Comparison of ENCODE assay signal across 26 cellular contexts in the genomic region with DNA sequence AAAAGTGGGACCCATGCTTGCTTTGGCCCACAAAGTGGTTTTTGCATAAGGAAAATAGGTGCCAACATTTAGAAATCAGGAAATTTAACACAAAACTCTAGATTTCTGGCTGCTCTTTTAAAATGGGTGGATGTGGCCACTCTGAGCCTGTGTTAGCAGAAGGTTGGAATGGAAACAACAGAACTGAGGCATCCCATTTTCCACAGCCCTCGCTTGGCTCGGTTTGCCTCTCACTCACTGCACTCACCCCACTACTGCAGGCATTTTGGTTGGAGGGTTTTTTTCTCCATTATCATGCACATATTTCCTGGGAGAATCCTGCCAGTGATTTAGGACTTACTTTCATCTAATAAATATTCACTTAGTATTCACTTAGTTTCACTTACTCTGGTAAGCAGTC.
"Had no signal": no experiment of that assay in that cellular context is flagged by ENCODE, and none has a peak within 500 bp of the region (broad histone marks: within the 10 kb centered on the region; RNA-seq: fewer than 3 reads in every experiment).

No MANE protein-coding gene starts in this region.

- H3K27ac Mint-ChIP-seq: activated B cell treated with CpG ODN at 0.5 μM for 24 hours; activated CD8-positive, alpha-beta memory T cell treated with anti-CD3 and anti-CD28 coated beads, Interleukin-2, amount 10 ng/mL, durations not matched to agents 7 days and 5 days; activated CD8-positive, alpha-beta T cell treated with anti-CD3 and anti-CD28 coated beads, Interleukin-2, amount 10 ng/mL, durations not matched to agents 7 days and 5 days; activated naive CD8-positive, alpha-beta T cell; activated T-cell treated with anti-CD3 and anti-CD28 coated beads, Interleukin-2, amount 50 U/mL, for 72 hours; natural killer cell treated with Interleukin-12 subunit alpha and Interleukin-12 subunit beta and Interleukin-15 and Interleukin-18, amount 100 ng/mL, for 72 hours; T-cell; T-helper 2 cell treated with Interferon-gamma antibody and Interleukin-4, amounts not matched to agents 5 μg/mL and 100 μg/mL, for 36 hours had no signal

- H3K4me3 ChIP-seq: adrenal gland, body of pancreas, cardiac muscle cell, lower lobe of right lung, mucosa of descending colon, pancreas, psoas muscle, SJSA1, spleen, transverse colon had no signal

- DNase-seq: activated B cell treated with CpG ODN at 0.5 μM for 24 hours; activated CD4-positive, alpha-beta T cell treated with anti-CD3 and anti-CD28 coated beads, Interleukin-2, amount 50 U/mL, for 1 hour; activated CD8-positive, alpha-beta memory T cell treated with anti-CD3 and anti-CD28 coated beads, Interleukin-2, amount 10 ng/mL, durations not matched to agents 7 days and 5 days; activated CD8-positive, alpha-beta T cell treated with anti-CD3 and anti-CD28 coated beads, Interleukin-2, amount 10 ng/mL, durations not matched to agents 7 days and 5 days; activated naive CD4-positive, alpha-beta T cell treated with Interleukin-2 at 50 U/mL for 16 hours; activated T-cell treated with anti-CD3 and anti-CD28 coated beads for 4 hours; activated T-cell treated with anti-CD3 and anti-CD28 coated beads, Interleukin-2, amount 50 U/mL, for 72 hours; adrenal gland; body of pancreas; foreskin keratinocyte; islet precursor cell; lower lobe of right lung; mucosa of descending colon; pancreas; psoas muscle; spleen; stimulated activated CD4-positive, alpha-beta T cell treated with anti-CD3 and anti-CD28 coated beads, Interleukin-2, amount 100 ng/mL, for 48 hours; stimulated activated naive CD4-positive, alpha-beta T cell treated with Interleukin-2 at 50 U/mL for 16 hours; T-cell; transverse colon had no signal

- H3K36me3 ChIP-seq: adrenal gland, cardiac muscle cell, lower lobe of right lung, neutrophil, pancreas, spleen, transverse colon had no signal

- H3K4me1 Mint-ChIP-seq: activated B cell treated with CpG ODN at 0.5 μM for 24 hours; activated CD8-positive, alpha-beta memory T cell treated with anti-CD3 and anti-CD28 coated beads, Interleukin-2, amount 10 ng/mL, durations not matched to agents 7 days and 5 days; T-cell had no signal

- ATAC-seq: activated CD8-positive, alpha-beta memory T cell treated with anti-CD3 and anti-CD28 coated beads, Interleukin-2, amount 10 ng/mL, durations not matched to agents 7 days and 5 days; activated CD8-positive, alpha-beta T cell treated with anti-CD3 and anti-CD28 coated beads, Interleukin-2, amount 10 ng/mL, durations not matched to agents 7 days and 5 days; activated T-cell treated with anti-CD3 and anti-CD28 coated beads, Interleukin-2, amount 50 U/mL, for 72 hours; body of pancreas; foreskin keratinocyte; lower lobe of right lung; mucosa of descending colon; natural killer cell treated with Interleukin-12 subunit alpha and Interleukin-12 subunit beta and Interleukin-15 and Interleukin-18, amount 100 ng/mL, for 72 hours; psoas muscle; T-cell had no signal

- H3K27me3 ChIP-seq: adrenal gland, body of pancreas, cardiac muscle cell, foreskin keratinocyte, neutrophil, pancreas, SJSA1, spleen, transverse colon had no signal

- H3K4me3 Mint-ChIP-seq: activated B cell treated with CpG ODN at 0.5 μM for 24 hours; activated CD8-positive, alpha-beta memory T cell treated with anti-CD3 and anti-CD28 coated beads, Interleukin-2, amount 10 ng/mL, durations not matched to agents 7 days and 5 days; activated CD8-positive, alpha-beta T cell treated with anti-CD3 and anti-CD28 coated beads, Interleukin-2, amount 10 ng/mL, durations not matched to agents 7 days and 5 days; activated naive CD8-positive, alpha-beta T cell; activated T-cell treated with anti-CD3 and anti-CD28 coated beads, Interleukin-2, amount 50 U/mL, for 72 hours; natural killer cell treated with Interleukin-12 subunit alpha and Interleukin-12 subunit beta and Interleukin-15 and Interleukin-18, amount 100 ng/mL, for 72 hours; T-cell; T-helper 2 cell treated with Interferon-gamma antibody and Interleukin-4, amounts not matched to agents 5 μg/mL and 100 μg/mL, for 36 hours had no signal

- H3K36me3 Mint-ChIP-seq: activated CD8-positive, alpha-beta memory T cell treated with anti-CD3 and anti-CD28 coated beads, Interleukin-2, amount 10 ng/mL, durations not matched to agents 7 days and 5 days; natural killer cell treated with Interleukin-12 subunit alpha and Interleukin-12 subunit beta and Interleukin-15 and Interleukin-18, amount 100 ng/mL, for 72 hours; T-cell had no signal

- H3K27me3 Mint-ChIP-seq: activated B cell treated with CpG ODN at 0.5 μM for 24 hours; activated CD8-positive, alpha-beta memory T cell treated with anti-CD3 and anti-CD28 coated beads, Interleukin-2, amount 10 ng/mL, durations not matched to agents 7 days and 5 days; natural killer cell treated with Interleukin-12 subunit alpha and Interleukin-12 subunit beta and Interleukin-15 and Interleukin-18, amount 100 ng/mL, for 72 hours had no signal

- H3K27ac ChIP-seq: adrenal gland, body of pancreas, cardiac muscle cell, foreskin keratinocyte, lower lobe of right lung, neutrophil, pancreas, psoas muscle, SJSA1, spleen, transverse colon had no signal

- H3K4me1 ChIP-seq: adrenal gland, body of pancreas, foreskin keratinocyte, lower lobe of right lung, pancreas, psoas muscle, spleen, transverse colon had no signal

- H3K9me3 ChIP-seq: mucosa of descending colon, neutrophil, pancreas, SJSA1 had no signal
